ENCODE assay signal across 11 cellular contexts in genomic region chr6:144661101-144661806, GRCh38.
DNase-seq lines count a peak whose midpoint lies in the region; ATAC-seq and TF ChIP-seq lines count a peak whose summit lies in the region.
"Had no signal": no experiment of that assay in that cellular context is flagged by ENCODE, and none has a peak within 500 bp of the region (broad histone marks: within the 10 kb centered on the region; RNA-seq: fewer than 3 reads in every experiment).

No MANE protein-coding gene starts in this region.

- no peak overlapping the region for H3K27ac ChIP-seq in CD4-positive, alpha-beta memory T cell (ENCODE audit: low read depth, low read length)
- no peak overlapping the region for H3K27ac ChIP-seq in vagina
- H3K27ac ChIP-seq: suprapubic skin had no signal

- no peaks in the 10 kb centered on the region for H3K27me3 Mint-ChIP-seq in CD4-positive, alpha-beta memory T cell

- intact Hi-C loops in CD4-positive, alpha-beta memory T cell (cut with micrococcal nuclease): no loop called here
- intact Hi-C loops in mucosa of descending colon (cut with DNase I, micrococcal nuclease): no loop called here
- intact Hi-C loops in posterior cingulate gyrus (cut with DNase I): no loop called here
- intact Hi-C loops in vagina (cut with DNase I): no loop called here

- TF ChIP-seq CTCF in mucosa of descending colon (IDR thresholded peaks at IDR 0.05): no peak
- TF ChIP-seq CTCF in vagina (IDR thresholded peaks at IDR 0.05): no peak

- H3K4me1 Mint-ChIP-seq in CD4-positive, alpha-beta memory T cell: peaks cover 56 to 87% (median 73%) of the 10 kb centered on the region in 4 donors

- peaks cover 3 to 6% of the 10 kb centered on the region in 2 donors for H3K36me3 Mint-ChIP-seq in CD4-positive, alpha-beta memory T cell

- POLR2A ChIA-PET in CD4-positive, alpha-beta memory T cell (lab: Charles Lee; ENCODE audit: partially characterized antibody): no interaction called here

- CTCF ChIA-PET in CD4-positive, alpha-beta memory T cell (lab: Charles Lee; ENCODE audit: partially characterized antibody): no interaction called here

- no peak for DNase-seq in CD4-positive, alpha-beta memory T cell
- peak; percentile 51 to 86 for DNase-seq in NCI-H2081 (lab: John Stamatoyannopoulos, UW)
- DNase-seq in dedifferentiated amniotic fluid mesenchymal stem cell (ENCODE audit: extremely low spot score): peak; percentile 64
- DNase-seq in mucosa of descending colon: peak in 2 of 3 donors; percentile 43 to 89
- DNase-seq in SK-N-DZ (ENCODE audit: low spot score): no peak
- no peak for DNase-seq in posterior cingulate gyrus
- DNase-seq in vagina (ENCODE audit: extremely low spot score in 2 of 2): no peak
- DNase-seq: DMS53, NCI-H1105 treated with DMSO at 0.1 percent for 48 hours had no signal

- no peaks in the 10 kb centered on the region for H3K36me3 ChIP-seq in CD4-positive, alpha-beta memory T cell (ENCODE audit: insufficient read depth, low read length)
- no peaks in the 10 kb centered on the region for H3K36me3 ChIP-seq in mucosa of descending colon (ENCODE audit: low read depth)
- no peaks in the 10 kb centered on the region for H3K36me3 ChIP-seq in vagina
- H3K36me3 ChIP-seq: suprapubic skin had no signal

- H3K9me3 Mint-ChIP-seq in CD4-positive, alpha-beta memory T cell: no peaks in the 10 kb centered on the region

- ATAC-seq in mucosa of descending colon (peak; percentile 93), HG02763 (IDR thresholded peaks at IDR 0.05; ENCODE audit: unreplicated experiment) (no peak)

- H3K9me3 ChIP-seq in CD4-positive, alpha-beta memory T cell (ENCODE audit: control insufficient read depth in 1 of 2, low read length in 2 of 2): no peaks in the 10 kb centered on the region
- H3K9me3 ChIP-seq in mucosa of descending colon (no peaks in the 10 kb centered on the region), vagina (no peaks in the 10 kb centered on the region)
- H3K9me3 ChIP-seq: suprapubic skin had no signal

- no peak overlapping the region for H3K4me3 ChIP-seq in CD4-positive, alpha-beta memory T cell (ENCODE audit: low read length in 2 of 2)
- H3K4me3 ChIP-seq in mucosa of descending colon (no peak overlapping the region), vagina (no peak overlapping the region)
- H3K4me3 ChIP-seq: suprapubic skin had no signal

- peaks cover 72% of the 10 kb centered on the region for H3K4me1 ChIP-seq in CD4-positive, alpha-beta memory T cell (ENCODE audit: insufficient read depth, low read length)
- H3K4me1 ChIP-seq in mucosa of descending colon (ENCODE audit: low read depth) (peaks cover 22% of the 10 kb centered on the region), vagina (peaks cover 35% of the 10 kb centered on the region)

- H3K27me3 ChIP-seq in CD4-positive, alpha-beta memory T cell (ENCODE audit: insufficient read depth, low read length): no peaks in the 10 kb centered on the region
- H3K27me3 ChIP-seq in vagina: no peaks in the 10 kb centered on the region
- H3K27me3 ChIP-seq: suprapubic skin had no signal

- no peak for TF ChIP-seq POLR2A in vagina (IDR thresholded peaks at IDR 0.05)

- peak overlapping the region in 7 of 8 donors; percentile 7 to 51 (median 23) for H3K4me3 Mint-ChIP-seq in CD4-positive, alpha-beta memory T cell

- H3K27ac Mint-ChIP-seq in CD4-positive, alpha-beta memory T cell: peak overlapping the region in 6 of 7 donors; percentile 15 to 83 (median 66)

Comparison
In these comparisons a context has a peak if more than half of its experiments do, and no peak if none do; other contexts are left out.
1. DNase-seq: peak in NCI-H2081 (2 of 2), dedifferentiated amniotic fluid mesenchymal stem cell (single experiment) and mucosa of descending colon (2 of 3); none in CD4-positive, alpha-beta memory T cell (0 of 5), SK-N-DZ (single experiment), posterior cingulate gyrus (0 of 10) and vagina (0 of 2).